9 cellular contexts compared by ENCODE assay signal in the genomic region with DNA sequence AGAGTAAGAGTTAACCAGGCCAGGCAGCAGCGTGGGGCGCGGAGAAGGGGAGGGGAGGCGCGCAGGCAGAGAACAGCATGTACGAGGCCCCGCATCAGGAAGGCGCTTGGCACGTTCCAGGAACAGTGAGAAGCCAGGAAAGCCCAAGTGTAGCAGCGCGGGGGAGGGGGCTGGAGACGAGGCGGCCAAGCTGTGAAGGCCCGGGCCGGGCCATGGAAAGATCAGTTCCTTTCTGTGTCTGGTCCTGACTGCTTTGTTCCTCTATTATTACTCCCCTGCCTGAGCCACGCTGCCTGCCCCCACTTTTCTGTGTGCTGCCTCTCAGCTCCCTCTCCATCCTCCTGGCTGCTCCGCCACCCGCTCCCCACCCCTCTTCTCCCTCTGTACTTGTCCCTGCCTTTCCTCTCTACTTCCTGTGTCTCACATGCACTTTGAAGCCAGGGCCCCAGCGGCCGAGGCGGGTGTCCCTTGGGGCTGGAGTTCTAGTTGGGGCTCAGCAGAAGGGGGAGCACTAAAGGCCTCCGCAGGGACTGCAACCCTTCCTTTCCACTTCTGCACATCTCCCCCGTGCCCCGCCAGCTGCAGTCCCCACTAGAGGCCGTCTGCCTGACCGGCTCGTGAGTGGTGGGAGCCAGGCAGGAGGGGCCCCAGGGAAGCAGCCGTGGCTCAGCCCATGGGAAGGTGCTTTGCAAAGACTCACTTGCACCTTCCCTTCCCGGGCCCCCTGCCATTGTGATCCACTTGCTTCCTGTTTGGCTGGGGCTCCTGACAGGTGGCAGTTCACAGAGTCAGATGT.
DNase-seq lines count a peak whose midpoint lies in the region; ATAC-seq and TF ChIP-seq lines count a peak whose summit lies in the region.
"Had no signal": no experiment of that assay in that cellular context is flagged by ENCODE, and none has a peak within 500 bp of the region (broad histone marks: within the 10 kb centered on the region; RNA-seq: fewer than 3 reads in every experiment).

No MANE protein-coding gene starts in this region.

- H3K9ac ChIP-seq in iPS-20b (ENCODE audit: low read depth, low read length), result peak overlapping the region; percentile 53; the same call in 1 of the 2 replicates
- H3K9ac ChIP-seq in skeletal muscle tissue (ENCODE audit: low read depth in 1 of 3, low read length in 3 of 3), result peak overlapping the region in 2 of 3 donors; percentile 64 to 66

- ATAC-seq in HG02885 (IDR thresholded peaks at IDR 0.05; ENCODE audit: poor library complexity, unreplicated experiment), result peak; percentile 56
- ATAC-seq: PC-3 had no signal

- no peak overlapping the region for H2AFZ ChIP-seq in osteoblast (ENCODE audit: low read length)

- no peaks in the 10 kb centered on the region for H3K79me2 ChIP-seq in osteoblast (ENCODE audit: insufficient read depth, low read length)

- H3K4me1 Mint-ChIP-seq in activated T-cell treated with anti-CD3 and anti-CD28 coated beads, Interleukin-2, amount 50 U/mL, for 24 hours (ENCODE audit: low read depth), result peaks cover under 1% of the 10 kb centered on the region

- H3K4me2 ChIP-seq in osteoblast (ENCODE audit: insufficient read depth, low read length), result no peak overlapping the region

- no peaks in the 10 kb centered on the region for H3K9me3 ChIP-seq in iPS-20b (ENCODE audit: insufficient read depth, low read depth, low read length)
- H3K9me3 ChIP-seq in skeletal muscle tissue (ENCODE audit: control insufficient read depth in 3 of 3, low read length in 3 of 3), result no peaks in the 10 kb centered on the region
- H3K9me3 ChIP-seq in osteoblast (ENCODE audit: low read depth, low read length), result no peaks in the 10 kb centered on the region

- H3K4me3 ChIP-seq in iPS-20b (ENCODE audit: low read length), result no peak overlapping the region; the same call in 1 of the 2 replicates
- peak overlapping the region in 2 of 3 donors; percentile 42 to 54 for H3K4me3 ChIP-seq in skeletal muscle tissue (ENCODE audit: low read length in 3 of 3)
- H3K4me3 ChIP-seq in osteoblast (ENCODE audit: insufficient read depth, low read length), result no peak overlapping the region

- no peak for TF ChIP-seq CTCF in osteoblast (IDR thresholded peaks at IDR 0.05; ENCODE audit: extremely low read depth, low read depth, low read length)

- no peaks in the 10 kb centered on the region for H3K36me3 ChIP-seq in iPS-20b (ENCODE audit: insufficient read depth, low read depth, low read length)
- H3K36me3 ChIP-seq in skeletal muscle tissue (ENCODE audit: control insufficient read depth in 3 of 3, insufficient read depth in 3 of 3, low read length in 3 of 3), result peaks cover 2 to 3% (median 3%) of the 10 kb centered on the region in 3 donors
- no peaks in the 10 kb centered on the region for H3K36me3 ChIP-seq in osteoblast (ENCODE audit: insufficient read depth, low read length)

- peaks cover 4% of the 10 kb centered on the region for H4K20me1 ChIP-seq in osteoblast (ENCODE audit: insufficient read depth, low read length)

- DNase-seq in brain pericyte (ENCODE audit: low read depth, low spot score) (peak; percentile 53), osteoblast (ENCODE audit: insufficient read length, low spot score, missing footprints) (no peak), NCI-H345 treated with DMSO at 0.1 percent for 48 hours (lab: John Stamatoyannopoulos, UW; ENCODE audit: unreplicated experiment) (no peak)
- DNase-seq in activated T-cell treated with anti-CD3 and anti-CD28 coated beads, Interleukin-2, amount 50 U/mL, for 24 hours, result no peak
- no peak for DNase-seq in stimulated activated naive CD4-positive, alpha-beta T cell (lab: John Stamatoyannopoulos, UW)
- DNase-seq: PC-3 had no signal

- no peaks in the 10 kb centered on the region for H3K27me3 Mint-ChIP-seq in activated T-cell treated with anti-CD3 and anti-CD28 coated beads, Interleukin-2, amount 50 U/mL, for 24 hours

- no peak overlapping the region for H3K4me3 Mint-ChIP-seq in activated T-cell treated with anti-CD3 and anti-CD28 coated beads, Interleukin-2, amount 50 U/mL, for 24 hours

- no peaks in the 10 kb centered on the region for H3K9me3 Mint-ChIP-seq in activated T-cell treated with anti-CD3 and anti-CD28 coated beads, Interleukin-2, amount 50 U/mL, for 24 hours

- H3K36me3 Mint-ChIP-seq in activated T-cell treated with anti-CD3 and anti-CD28 coated beads, Interleukin-2, amount 50 U/mL, for 24 hours (ENCODE audit: low read depth), result peaks cover 13% of the 10 kb centered on the region

- H3K4me1 ChIP-seq in iPS-20b (ENCODE audit: insufficient read depth, low read length) (peaks cover 6% of the 10 kb centered on the region; the same call in 1 of the 2 replicates), skeletal muscle tissue (ENCODE audit: control insufficient read depth in 3 of 3, insufficient read depth in 3 of 3, low read length in 3 of 3) (peaks cover 25 to 47% (median 37%) of the 10 kb centered on the region in 3 donors), osteoblast (ENCODE audit: insufficient read depth, low read length) (no peaks in the 10 kb centered on the region)

- no peak overlapping the region for H3K27ac ChIP-seq in iPS-20b (ENCODE audit: low read length)
- peak overlapping the region; percentile 15 for H3K27ac ChIP-seq in skeletal muscle tissue (ENCODE audit: low read depth, low read length)
- H3K27ac ChIP-seq in osteoblast (ENCODE audit: low read depth, low read length), result no peak overlapping the region

- H3K27me3 ChIP-seq in iPS-20b (ENCODE audit: insufficient read depth, low read length), result no peaks in the 10 kb centered on the region
- H3K27me3 ChIP-seq in skeletal muscle tissue (ENCODE audit: control insufficient read depth in 3 of 3, insufficient read depth in 3 of 3, low read length in 3 of 3), result no peaks in the 10 kb centered on the region
- no peaks in the 10 kb centered on the region for H3K27me3 ChIP-seq in osteoblast (ENCODE audit: insufficient read depth, low read length)

- H3K27ac Mint-ChIP-seq in activated T-cell treated with anti-CD3 and anti-CD28 coated beads, Interleukin-2, amount 50 U/mL, for 24 hours, result no peak overlapping the region

Comparison
In these comparisons a context has a peak if more than half of its experiments do, and no peak if none do; other contexts are left out.
1. H3K4me3 ChIP-seq: peak in skeletal muscle tissue (2 of 3); none in iPS-20b (single experiment) and osteoblast (single experiment).